In genomic region chr17:59790936-59791335, GRCh38 we compare ENCODE assay signal across 15 cellular contexts.
A peak's percentile ranks its signal among the peaks of the same experiment; 100 is the strongest.
DNase-seq lines count a peak whose midpoint lies in the region; ATAC-seq, FAIRE-seq and TF ChIP-seq lines count a peak whose summit lies in the region.
"Had no signal": no experiment of that assay in that cellular context is flagged by ENCODE, and none has a peak within 500 bp of the region (broad histone marks: within the 10 kb centered on the region; RNA-seq: fewer than 3 reads in every experiment).

No MANE protein-coding gene starts in this region.

- no peaks in the 10 kb centered on the region for H3K27me3 ChIP-seq in CD4-positive, CD25-positive, alpha-beta regulatory T cell (ENCODE audit: control insufficient read depth, insufficient read depth, low read length)
- H3K27me3 ChIP-seq in adrenal gland: no peaks in the 10 kb centered on the region
- H3K27me3 ChIP-seq: suprapubic skin had no signal

- no peaks in the 10 kb centered on the region for H3K36me3 ChIP-seq in CD4-positive, CD25-positive, alpha-beta regulatory T cell (ENCODE audit: control insufficient read depth, insufficient read depth, low read length)
- H3K36me3 ChIP-seq in adrenal gland (replicated peaks in 1 of 2): no peaks in the 10 kb centered on the region

- FAIRE-seq in D721Med (lab: Jason Lieb, UNC): no peak
- FAIRE-seq: endometrium had no signal

- ATAC-seq in CD4-positive, CD25-positive, alpha-beta regulatory T cell (ENCODE audit: low read depth in 2 of 2): no peak
- ATAC-seq in GM18867 (IDR thresholded peaks at IDR 0.05; ENCODE audit: unreplicated experiment): no peak
- no peak for ATAC-seq in HG02798 (IDR thresholded peaks at IDR 0.05; ENCODE audit: poor library complexity, unreplicated experiment)

- 62 to 79% (median 73%) methylated on average over 4 of the region's 4 CpGs for WGBS in adrenal gland, 4 donors

- peaks cover 9% of the 10 kb centered on the region for H3K36me3 Mint-ChIP-seq in CD4-positive, CD25-positive, alpha-beta regulatory T cell
- peaks cover 10% of the 10 kb centered on the region for H3K36me3 Mint-ChIP-seq in osteocyte (ENCODE audit: unreplicated experiment)

- H3K9me3 Mint-ChIP-seq in CD4-positive, CD25-positive, alpha-beta regulatory T cell: no peaks in the 10 kb centered on the region
- H3K9me3 Mint-ChIP-seq in osteocyte (ENCODE audit: unreplicated experiment): peaks cover under 1% of the 10 kb centered on the region

- peaks cover 35% of the 10 kb centered on the region for H3K4me1 ChIP-seq in CD4-positive, CD25-positive, alpha-beta regulatory T cell (ENCODE audit: control insufficient read depth, insufficient read depth, low read length, poor library complexity, severe bottlenecking)
- H3K4me1 ChIP-seq in adrenal gland (replicated peaks in 1 of 2): peaks cover 14 to 44% of the 10 kb centered on the region in 2 donors

- no peak for TF ChIP-seq POLR2A in adrenal gland (IDR thresholded peaks at IDR 0.05)

- peaks cover 10 to 47% (median 33%) of the 10 kb centered on the region in 4 donors for H3K4me1 Mint-ChIP-seq in CD4-positive, CD25-positive, alpha-beta regulatory T cell
- peaks cover 47% of the 10 kb centered on the region for H3K4me1 Mint-ChIP-seq in osteocyte (ENCODE audit: unreplicated experiment)

- DNase-seq in CD4-positive, CD25-positive, alpha-beta regulatory T cell: no peak
- DNase-seq in LHCN-M2 (ENCODE audit: low read depth) (peak; percentile 21), adrenal gland (no peak), osteocyte (ENCODE audit: extremely low spot score, unreplicated experiment) (no peak), SHP77 (lab: John Stamatoyannopoulos, UW) (no peak), D721Med (ENCODE audit: insufficient read length, low spot score) (no peak)
- DNase-seq: activated CD8-positive, alpha-beta memory T cell treated with anti-CD3 and anti-CD28 coated beads, Interleukin-2, amount 50 U/mL, for 4 hours; DMS 273 treated with DMSO at 0.1 percent for 48 hours; NCI-H2081; T1000 had no signal

- peak overlapping the region; percentile 52 to 83 (median 56) for H3K27ac Mint-ChIP-seq in CD4-positive, CD25-positive, alpha-beta regulatory T cell
- H3K27ac Mint-ChIP-seq in osteocyte (ENCODE audit: unreplicated experiment): peak overlapping the region; percentile 91
- H3K27ac Mint-ChIP-seq: progenitor cell of endocrine pancreas had no signal

- H3K27ac ChIP-seq in CD4-positive, CD25-positive, alpha-beta regulatory T cell (ENCODE audit: insufficient read depth, low read length, poor library complexity, severe bottlenecking): no peak overlapping the region
- peak overlapping the region; percentile 47 to 87 (median 81) for H3K27ac ChIP-seq in adrenal gland

- H3K9me3 ChIP-seq in CD4-positive, CD25-positive, alpha-beta regulatory T cell (ENCODE audit: control insufficient read depth in 2 of 2, low read length in 2 of 2): no peaks in the 10 kb centered on the region
- no peaks in the 10 kb centered on the region for H3K9me3 ChIP-seq in adrenal gland (replicated peaks in 1 of 3)
- H3K9me3 ChIP-seq: suprapubic skin had no signal

- intact Hi-C loops in adrenal gland (cut with DNase I): no loop called here

- TF ChIP-seq CTCF in adrenal gland (IDR thresholded peaks at IDR 0.05) (no peak), osteocyte (IDR thresholded peaks at IDR 0.05) (no peak), D721Med (IDR thresholded peaks at IDR 0.05; ENCODE audit: insufficient read depth, missing control alignments) (no peak)

- no peak overlapping the region for H3K4me3 ChIP-seq in CD4-positive, CD25-positive, alpha-beta regulatory T cell (ENCODE audit: low read depth, low read length)
- no peak overlapping the region for H3K4me3 ChIP-seq in adrenal gland
- H3K4me3 ChIP-seq: suprapubic skin had no signal

- H3K4me3 Mint-ChIP-seq in CD4-positive, CD25-positive, alpha-beta regulatory T cell: no peak overlapping the region
- H3K4me3 Mint-ChIP-seq in osteocyte (ENCODE audit: unreplicated experiment): no peak overlapping the region

- no peaks in the 10 kb centered on the region for H3K27me3 Mint-ChIP-seq in CD4-positive, CD25-positive, alpha-beta regulatory T cell
- H3K27me3 Mint-ChIP-seq in osteocyte (ENCODE audit: unreplicated experiment): no peaks in the 10 kb centered on the region
- H3K27me3 Mint-ChIP-seq: progenitor cell of endocrine pancreas had no signal
